ENCODE assay signal across 3 cellular contexts in genomic region chr22:36783743-36784142, GRCh38.
TF ChIP-seq lines count a peak whose summit lies in the region.

No MANE protein-coding gene starts in this region.

TF ChIP-seq in HEK293, 187 proteins besides CTCF, POLR2A, EP300 and RAD21:
- TF ChIP-seq ZSCAN23 (tag by site-specific recombination; IDR thresholded peaks at IDR 0.05) (no peak), ZNF274 (IDR thresholded peaks at IDR 0.05; ENCODE audit: low read length) (no peak), ZNF274 (tag by site-specific recombination; IDR thresholded peaks at IDR 0.05; ENCODE audit: borderline replicate concordance) (no peak), ZSCAN5A (tag by site-specific recombination; IDR thresholded peaks at IDR 0.05) (no peak), ZNF623 (tag by site-specific recombination; IDR thresholded peaks at IDR 0.05) (0 out of 2 replicates have a peak, but pooled peaks have one; percentile 24), ZNF610 (tag by site-specific recombination; IDR thresholded peaks at IDR 0.05; ENCODE audit: borderline replicate concordance) (no peak), ZNF513 (tag by site-specific recombination; IDR thresholded peaks at IDR 0.05) (no peak), ZFP3 (tag by site-specific recombination; IDR thresholded peaks at IDR 0.05; ENCODE audit: low read depth) (no peak), ZNF768 (tag by site-specific recombination; IDR thresholded peaks at IDR 0.05) (peak; percentile 54), ZNF677 (tag by site-specific recombination; IDR thresholded peaks at IDR 0.05) (no peak)

TF ChIP-seq in IMR-90, 13 proteins besides CTCF, POLR2A, EP300 and RAD21:
- TF ChIP-seq USF2 (IDR thresholded peaks at IDR 0.05; ENCODE audit: low read depth, low read length) (no peak), BHLHE40 (IDR thresholded peaks at IDR 0.05; ENCODE audit: low read depth, low read length) (no peak), RFX5 (IDR thresholded peaks at IDR 0.05; ENCODE audit: low read depth, low read length) (no peak), ELK1 (IDR thresholded peaks at IDR 0.05; ENCODE audit: borderline replicate concordance, low read depth, low read length) (no peak), MXI1 (IDR thresholded peaks at IDR 0.05; ENCODE audit: borderline replicate concordance, low read depth, low read length) (no peak), CEBPB (IDR thresholded peaks at IDR 0.05; ENCODE audit: low read depth, low read length) (no peak), FOS (IDR thresholded peaks at IDR 0.05; ENCODE audit: low read depth, low read length) (no peak), NFE2L2 (IDR thresholded peaks at IDR 0.05; ENCODE audit: low read depth, low read length) (no peak), CHD1 (IDR thresholded peaks at IDR 0.05; ENCODE audit: low read depth, low read length) (no peak), MAZ (IDR thresholded peaks at IDR 0.05; ENCODE audit: borderline replicate concordance, low read depth, low read length) (no peak), MAFK (IDR thresholded peaks at IDR 0.05; ENCODE audit: low read depth, low read length) (no peak), RCOR1 (IDR thresholded peaks at IDR 0.05; ENCODE audit: insufficient replicate concordance, low read length) (no peak), SMC3 (IDR thresholded peaks at IDR 0.05; ENCODE audit: low read depth, low read length) (no peak)

TF ChIP-seq in H1, 55 proteins besides CTCF, POLR2A, EP300 and RAD21:
- TF ChIP-seq KDM5A (IDR thresholded peaks at IDR 0.05; ENCODE audit: low read length) (no peak), SRF (IDR thresholded peaks at IDR 0.05; ENCODE audit: low read depth, low read length) (no peak), GTF2F1 (IDR thresholded peaks at IDR 0.05; ENCODE audit: borderline replicate concordance, low read depth, low read length) (no peak), TCF12 (IDR thresholded peaks at IDR 0.05; ENCODE audit: low read depth, low read length) (no peak), YY1 (IDR thresholded peaks at IDR 0.05; ENCODE audit: low read depth, low read length) (no peak), POU5F1 (IDR thresholded peaks at IDR 0.05; ENCODE audit: low read depth, low read length) (no peak), TAF1 (IDR thresholded peaks at IDR 0.05; ENCODE audit: low read depth, low read length) (no peak), SIX5 (IDR thresholded peaks at IDR 0.05; ENCODE audit: low read depth, low read length) (no peak), MAFK (IDR thresholded peaks at IDR 0.05; ENCODE audit: low read depth, low read length) (no peak), FOSL1 (IDR thresholded peaks at IDR 0.05; ENCODE audit: insufficient read depth, low read depth, low read length) (no peak), CHD2 (IDR thresholded peaks at IDR 0.05; ENCODE audit: low read length) (no peak), HDAC6 (IDR thresholded peaks at IDR 0.05; ENCODE audit: low read depth, low read length) (no peak), ASH2L (IDR thresholded peaks at IDR 0.05; ENCODE audit: low read length) (no peak), MAX (IDR thresholded peaks at IDR 0.05) (no peak), RBBP5 (IDR thresholded peaks at IDR 0.05; ENCODE audit: borderline replicate concordance, low read depth, low read length) (no peak), E2F6 (IDR thresholded peaks at IDR 0.05) (no peak), EGR1 (IDR thresholded peaks at IDR 0.05; ENCODE audit: borderline replicate concordance, low read depth, low read length) (no peak), NRF1 (IDR thresholded peaks at IDR 0.05; ENCODE audit: low read depth, low read length) (no peak)
